ENCODE assay signal across 14 cellular contexts in genomic region chr9:33320230-33320567, GRCh38. TPM values are rescaled to one million over a fixed set of nuclear protein-coding genes. Genes with fewer than 3 reads are reported as not detected.
DNase-seq lines count a peak whose midpoint lies in the region; ATAC-seq and TF ChIP-seq lines count a peak whose summit lies in the region.
"Had no signal": no experiment of that assay in that cellular context is flagged by ENCODE, and none has a peak within 500 bp of the region (broad histone marks: within the 10 kb centered on the region; RNA-seq: fewer than 3 reads in every experiment).

No MANE protein-coding gene starts in this region.

- H2AFZ ChIP-seq in HCT116 (ENCODE audit: low read depth, low read length, poor library complexity, severe bottlenecking), result no peak overlapping the region

- TF ChIP-seq POLR2A in HCT116 (IDR thresholded peaks at IDR 0.05; ENCODE audit: borderline replicate concordance, extremely low read depth, insufficient read depth, insufficient read length) (no peak), esophagus squamous epithelium (IDR thresholded peaks at IDR 0.05) (no peak), gastrocnemius medialis (IDR thresholded peaks at IDR 0.05) (no peak)

- RAD21 ChIA-PET in HCT116 (lab: Charles Lee; ENCODE audit: low non-redundant PET in 1 of 2, low total read pairs in 2 of 2, uncharacterized antibody in 2 of 2, unreplicated experiment in 2 of 2), result no interaction called here

- H3K27ac ChIP-seq in HCT116 (ENCODE audit: low read depth, low read length), result peak overlapping the region; percentile 37; the same call in 1 of the 2 replicates
- peak overlapping the region; percentile 92 for H3K27ac ChIP-seq in SJCRH30
- H3K27ac ChIP-seq in esophagus squamous epithelium, result peak overlapping the region; percentile 55 to 81 (median 67)
- H3K27ac ChIP-seq in gastrocnemius medialis, result peak overlapping the region; percentile 81 to 87 (median 83)
- no peak overlapping the region for H3K27ac ChIP-seq in mesendoderm (ENCODE audit: low read depth, low read length)
- H3K27ac ChIP-seq: prostate gland had no signal

- H3K79me1 ChIP-seq in mesendoderm (ENCODE audit: low read length), result no peaks in the 10 kb centered on the region

- no peak overlapping the region for H3K4ac ChIP-seq in mesendoderm (ENCODE audit: low read depth, low read length)

- H3K4me1 ChIP-seq in HCT116 (ENCODE audit: control insufficient read depth in 1 of 2, insufficient read depth in 2 of 2, low read length in 2 of 2) (peaks cover 0 to 11% of the 10 kb centered on the region in 2 experiments; a peak in 2 of 4 replicates), SJCRH30 (peaks cover 34% of the 10 kb centered on the region), esophagus squamous epithelium (peaks cover 6 to 22% (median 18%) of the 10 kb centered on the region in 3 donors), gastrocnemius medialis (peaks cover 26 to 28% of the 10 kb centered on the region in 2 donors), mesendoderm (ENCODE audit: control insufficient read depth, low read depth, low read length) (no peaks in the 10 kb centered on the region)
- H3K4me1 ChIP-seq: prostate gland had no signal

- 33 to 38% methylated on average over 1 of the region's 1 CpG for WGBS in esophagus squamous epithelium, 2 donors
- WGBS in mesendoderm (ENCODE audit: extremely low coverage, insufficient coverage, low lambda C conversion rate), result no CpG with 5 or more reads among the region's 1 CpG

- intact Hi-C loops in HCT116 (cut with micrococcal nuclease), result no loop called here
- intact Hi-C loops in esophagus squamous epithelium (cut with DNase I), result no loop called here
- intact Hi-C loops in gastrocnemius medialis (cut with DNase I; ENCODE audit: low total_unique reads), result loop anchor here (2.0 kb wide), 1 partner anchor 29 kb away; the partner anchor contains the start of gene NFX1

- H3K4me2 ChIP-seq in HCT116 (ENCODE audit: low read length), result peak overlapping the region; percentile 48
- no peak overlapping the region for H3K4me2 ChIP-seq in mesendoderm (ENCODE audit: low read length)

- no peak overlapping the region for H3K56ac ChIP-seq in mesendoderm (ENCODE audit: low read length)

- H3K18ac ChIP-seq in mesendoderm (ENCODE audit: low read length), result no peak overlapping the region

- CTCF ChIA-PET in HCT116 (lab: Charles Lee), result interaction anchor here (0.6 kb wide), 1 partner anchor 133 kb away, joined by 3 read pairs; no protein-coding TSS in a partner anchor

- H3K23ac ChIP-seq in mesendoderm (ENCODE audit: low read length), result no peak overlapping the region

- DNase-seq in HCT116 (ENCODE audit: low read depth, low spot score) (no peak), SJCRH30 (peak in 1 of 2 experiments; percentile 18), esophagus squamous epithelium (lab: John Stamatoyannopoulos, UW) (no peak), gastrocnemius medialis (no peak), glomerular visceral epithelial cell (ENCODE audit: extremely low spot score) (no peak), mesendoderm (no peak)
- DNase-seq: H9; MV-4-11; NCI-H2171 treated with DMSO at 0.1 percent for 48 hours; stimulated activated CD4-positive, alpha-beta T cell treated with anti-CD3 and anti-CD28 coated beads, Interleukin-4, amount 100 ng/mL, for 1 hour had no signal

- no peak overlapping the region for H2BK15ac ChIP-seq in mesendoderm (replicated peaks; ENCODE audit: low read depth)

- ATAC-seq in HCT116, result no peak; the same call in 1 of the 2 replicates
- peak; percentile 27 to 57 for ATAC-seq in gastrocnemius medialis
- no peak for ATAC-seq in HG03135 (IDR thresholded peaks at IDR 0.05; ENCODE audit: unreplicated experiment)
- no peak for ATAC-seq in GM18873 (IDR thresholded peaks at IDR 0.05; ENCODE audit: low FRiP score, unreplicated experiment)

- H4K8ac ChIP-seq in mesendoderm (ENCODE audit: low read depth, low read length), result no peak overlapping the region

- H3K27me3 ChIP-seq in HCT116 (ENCODE audit: insufficient read depth, low read length) (no peaks in the 10 kb centered on the region), SJCRH30 (no peaks in the 10 kb centered on the region), esophagus squamous epithelium (no peaks in the 10 kb centered on the region), gastrocnemius medialis (no peaks in the 10 kb centered on the region), mesendoderm (ENCODE audit: insufficient read depth, low read length, poor library complexity) (no peaks in the 10 kb centered on the region)

- in situ Hi-C loops in gastrocnemius medialis (cut with MboI; ENCODE audit: low sequenced_read_pairs in 4 of 4), result no loop called here

- H3K9ac ChIP-seq in HCT116 (ENCODE audit: low read length) (peak overlapping the region; percentile 28; the same call in 1 of the 2 replicates), mesendoderm (ENCODE audit: low read length) (no peak overlapping the region)

- POLR2A ChIA-PET in HCT116 (lab: Charles Lee), result no interaction called here

- no peak overlapping the region for H2AK5ac ChIP-seq in mesendoderm (ENCODE audit: low read length)

- no peak for TF ChIP-seq RAD21 in HCT116 (IDR thresholded peaks at IDR 0.05; ENCODE audit: low read depth)

- H3K9me3 ChIP-seq in HCT116 (ENCODE audit: control insufficient read depth in 1 of 2, insufficient read depth in 1 of 2, low read depth in 1 of 2, low read length in 2 of 2) (no peaks in the 10 kb centered on the region), SJCRH30 (replicated peaks) (no peaks in the 10 kb centered on the region; the same call in 1 of the 2 replicates), esophagus squamous epithelium (no peaks in the 10 kb centered on the region), gastrocnemius medialis (no peaks in the 10 kb centered on the region)
- H3K9me3 ChIP-seq: prostate gland had no signal

- TF ChIP-seq CTCF in HCT116 (IDR thresholded peaks at IDR 0.05 in 2 of 3, conservative IDR thresholded peaks at IDR 0.05 in 1 of 3; ENCODE audit: borderline replicate concordance in 1 of 3, insufficient read depth in 1 of 3, low read depth in 2 of 3, low read length in 2 of 3) (no peak), esophagus squamous epithelium (IDR thresholded peaks at IDR 0.05) (no peak), gastrocnemius medialis (IDR thresholded peaks at IDR 0.05 in 4 of 5, conservative IDR thresholded peaks at IDR 0.05 in 1 of 5) (no peak)

- no peak overlapping the region for H3K4me3 ChIP-seq in HCT116 (replicated peaks in 1 of 2; ENCODE audit: low read depth in 1 of 2, low read length in 2 of 2)
- no peak overlapping the region for H3K4me3 ChIP-seq in SJCRH30
- no peak overlapping the region for H3K4me3 ChIP-seq in esophagus squamous epithelium
- peak overlapping the region in 1 of 4 donors; percentile 11 for H3K4me3 ChIP-seq in gastrocnemius medialis
- no peak overlapping the region for H3K4me3 ChIP-seq in mesendoderm (ENCODE audit: low read length)
- H3K4me3 ChIP-seq: prostate gland, SK-N-MC had no signal

- peaks cover 29 to 51% of the 10 kb centered on the region in 2 experiments for H3K36me3 ChIP-seq in HCT116 (ENCODE audit: control insufficient read depth in 1 of 2, insufficient read depth in 2 of 2, low read length in 2 of 2)
- peaks cover 72% of the 10 kb centered on the region for H3K36me3 ChIP-seq in SJCRH30
- H3K36me3 ChIP-seq in esophagus squamous epithelium, result peaks cover 28 to 100% (median 41%) of the 10 kb centered on the region in 3 donors
- H3K36me3 ChIP-seq in gastrocnemius medialis, result peaks cover 3 to 80% of the 10 kb centered on the region in 2 donors
- H3K36me3 ChIP-seq in mesendoderm (ENCODE audit: control insufficient read depth, insufficient read depth, low read length), result peaks cover 10% of the 10 kb centered on the region

- no peak overlapping the region for H2BK120ac ChIP-seq in mesendoderm (ENCODE audit: low read depth, low read length)

- H4K20me1 ChIP-seq in HCT116 (ENCODE audit: insufficient read depth), result no peaks in the 10 kb centered on the region

- H3K9me2 ChIP-seq in HCT116 (ENCODE audit: insufficient read depth), result no peaks in the 10 kb centered on the region

- H2BK5ac ChIP-seq in mesendoderm (ENCODE audit: low read length), result no peak overlapping the region

- 0 out of 2 replicates have a peak, but pooled peaks cover 7% of the 10 kb centered on the region for H3K79me2 ChIP-seq in HCT116 (ENCODE audit: insufficient read depth, low read length)
- no peaks in the 10 kb centered on the region for H3K79me2 ChIP-seq in mesendoderm (ENCODE audit: control insufficient read depth, insufficient read depth, low read length)

- BruUV-seq in HCT116 (replicated peaks; lab: Mats Ljungman, UMichigan), result no TSS peak

- H4K5ac ChIP-seq in mesendoderm (ENCODE audit: low read length), result no peak overlapping the region

TF ChIP-seq in HCT116, 20 proteins besides CTCF, POLR2A, EP300 and RAD21 (continues in another document):
- TF ChIP-seq SIN3A (IDR thresholded peaks at IDR 0.05; ENCODE audit: low read depth) (no peak), SP1 (IDR thresholded peaks at IDR 0.05; ENCODE audit: low read depth) (no peak), SRF (IDR thresholded peaks at IDR 0.05; ENCODE audit: low read depth) (no peak), TCF7L2 (IDR thresholded peaks at IDR 0.05; ENCODE audit: borderline replicate concordance, extremely low read depth, insufficient read depth, insufficient read length) (no peak), EGR1 (IDR thresholded peaks at IDR 0.05; ENCODE audit: low read depth) (no peak), CBX3 (IDR thresholded peaks at IDR 0.05; ENCODE audit: low read depth) (no peak)

RNA-seq across cellular contexts. Expression of gene NFX1, which starts 29.9 kb away (rescaled TPM):
- total RNA-seq in HCT116 (2021; ENCODE audit: unreplicated experiment), result 31.7 TPM
- polyA plus RNA-seq in HCT116 (2012), result 19.6 and 23.2 TPM in 2 replicates
- 22.2 and 22.6 TPM in 2 replicates for total RNA-seq in SJCRH30 (2014; rRNA removed; shearing (Covaris generic))
- total RNA-seq in esophagus squamous epithelium, result 10 to 100 TPM; 19.7 to 47.7 (median 27.2) TPM
- 10 to 100 TPM; 29.8 to 52.0 (median 40.6) TPM for total RNA-seq in gastrocnemius medialis
- polyA plus RNA-seq in mesendoderm (2013, experiment 1 of 2), result 27.7 TPM
- 27.0 TPM for polyA plus RNA-seq in mesendoderm (2013, experiment 2 of 2)

RNA-seq across cellular contexts. Expression of gene CHMP5, which starts 55.4 kb away (rescaled TPM):
- 61.8 TPM for total RNA-seq in HCT116 (2021; ENCODE audit: unreplicated experiment)
- 58.1 and 63.2 TPM in 2 replicates for polyA plus RNA-seq in HCT116 (2012)
- total RNA-seq in SJCRH30 (2014; rRNA removed; shearing (Covaris generic)), result 67.6 and 74.5 TPM in 2 replicates
- total RNA-seq in esophagus squamous epithelium, result 10 to 100 TPM; 37.7 to 62.5 (median 54.2) TPM
- 10 to 100 TPM; 42.8 to 50.7 (median 47.8) TPM for total RNA-seq in gastrocnemius medialis
- 45.5 TPM for polyA plus RNA-seq in mesendoderm (2013, experiment 1 of 2)
- 45.1 TPM for polyA plus RNA-seq in mesendoderm (2013, experiment 2 of 2)

RNA-seq across cellular contexts. Expression of gene BAG1, which starts 55.7 kb away (rescaled TPM):
- total RNA-seq in HCT116 (2021; ENCODE audit: unreplicated experiment) (58.2 TPM), esophagus squamous epithelium (100 to 1,000 TPM in 1 of 4 donors, 10 to 100 TPM in 3; 73.2 to 101 (median 91.0) TPM), gastrocnemius medialis (100 to 1,000 TPM in 3 of 4 donors, 10 to 100 TPM in 1; 81.5 to 244 (median 158) TPM)
- polyA plus RNA-seq in HCT116 (2012), result 27.2 and 32.6 TPM in 2 replicates
- total RNA-seq in SJCRH30 (2014; rRNA removed; shearing (Covaris generic)), result 48.2 and 58.4 TPM in 2 replicates
- 41.5 TPM for polyA plus RNA-seq in mesendoderm (2013, experiment 1 of 2)
- polyA plus RNA-seq in mesendoderm (2013, experiment 2 of 2), result 39.9 TPM

Comparison
In these comparisons a context has a peak if more than half of its experiments do, and no peak if none do; other contexts are left out.
1. ATAC-seq: peak in gastrocnemius medialis (2 of 2); none in HCT116 (single experiment), HG03135 (single experiment) and GM18873 (single experiment).